8 cellular contexts compared by ENCODE assay signal in the genomic region with DNA sequence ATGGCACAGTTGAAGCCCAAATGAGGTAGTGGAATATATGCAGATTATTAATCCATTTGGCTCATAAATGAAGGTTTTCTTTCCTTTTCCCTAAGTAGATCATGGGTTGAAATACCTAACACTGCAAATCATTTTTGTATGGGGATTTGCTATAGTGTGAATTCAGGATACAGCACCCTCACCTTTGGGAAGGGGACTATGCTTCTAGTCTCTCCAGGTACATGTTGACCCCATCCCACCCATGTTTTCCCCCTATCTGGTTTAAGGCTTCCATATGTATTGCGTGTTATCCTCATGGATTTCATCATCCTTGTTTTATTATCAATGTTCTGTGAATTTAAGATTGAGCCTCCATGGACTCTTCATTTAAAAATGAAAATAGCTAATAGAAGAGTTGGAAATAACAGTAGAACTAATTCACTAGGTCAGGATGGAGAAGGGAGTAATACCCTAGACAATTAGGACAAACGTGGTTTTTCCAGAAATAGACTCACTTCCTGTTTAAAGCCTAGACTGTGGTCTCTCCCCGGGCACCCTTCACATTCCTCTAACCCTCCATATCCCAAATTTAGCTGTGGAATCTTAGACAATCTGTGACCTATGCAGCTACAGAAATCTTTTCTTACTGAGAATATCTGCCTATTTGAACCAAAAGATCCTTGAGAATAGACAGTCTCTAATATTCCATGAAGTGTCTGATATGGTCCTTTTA. TPM values are rescaled to one million over a fixed set of nuclear protein-coding genes. Genes with fewer than 3 reads are reported as not detected.
DNase-seq lines count a peak whose midpoint lies in the region; ATAC-seq and TF ChIP-seq lines count a peak whose summit lies in the region.
"Had no signal": no experiment of that assay in that cellular context is flagged by ENCODE, and none has a peak within 500 bp of the region (broad histone marks: within the 10 kb centered on the region; RNA-seq: fewer than 3 reads in every experiment).

No MANE protein-coding gene starts in this region.

- peaks cover 2 to 13% of the 10 kb centered on the region in 2 donors for H3K4me1 ChIP-seq in ascending aorta
- H3K4me1 ChIP-seq in esophagus muscularis mucosa = peaks cover 8 to 18% (median 9%) of the 10 kb centered on the region in 4 donors

- intact Hi-C loops in ascending aorta (cut with DNase I) = no loop called here
- intact Hi-C loops in esophagus muscularis mucosa (cut with DNase I) = no loop called here

- peak; percentile 91 for DNase-seq in EH (ENCODE audit: low read depth)
- DNase-seq in HFFc6 = peak; percentile 19
- DNase-seq in ascending aorta (ENCODE audit: low spot score in 2 of 2) = peak in 1 of 2 donors; percentile 30
- DNase-seq in non-pigmented ciliary epithelial cell (ENCODE audit: low read depth) = peak; percentile 52
- DNase-seq in NCI-H1694 (lab: John Stamatoyannopoulos, UW) = no peak
- no peak for DNase-seq in esophagus muscularis mucosa (ENCODE audit: extremely low spot score)
- DNase-seq: NCI-H1694 treated with DMSO at 0.1 percent for 48 hours had no signal

- no peaks in the 10 kb centered on the region for H3K36me3 Mint-ChIP-seq in HFFc6 (ENCODE audit: low read depth)

- ATAC-seq in GM21423 (IDR thresholded peaks at IDR 0.05; ENCODE audit: unreplicated experiment) = no peak

- H3K4me3 ChIP-seq in ascending aorta (no peak overlapping the region), esophagus muscularis mucosa (no peak overlapping the region)

- no peak for TF ChIP-seq CTCF in HFFc6 (IDR thresholded peaks at IDR 0.05)
- no peak for TF ChIP-seq CTCF in ascending aorta (IDR thresholded peaks at IDR 0.05)
- no peak for TF ChIP-seq CTCF in esophagus muscularis mucosa (IDR thresholded peaks at IDR 0.05)

- no peak for TF ChIP-seq POLR2A in esophagus muscularis mucosa (IDR thresholded peaks at IDR 0.05; ENCODE audit: low read depth)

- H3K4me3 Mint-ChIP-seq in HFFc6 = 0 out of 2 replicates have a peak overlapping the region, but pooled peaks have one; percentile 5

- H3K27me3 Mint-ChIP-seq in HFFc6 (ENCODE audit: insufficient read depth) = peaks cover 1% of the 10 kb centered on the region; the same call in 1 of the 2 replicates

- 53% methylated on average over 3 of the region's 3 CpGs for WGBS in esophagus muscularis mucosa

- H3K27ac Mint-ChIP-seq in HFFc6 = peak overlapping the region; percentile 30

- no peaks in the 10 kb centered on the region for H3K9me3 ChIP-seq in ascending aorta
- H3K9me3 ChIP-seq in esophagus muscularis mucosa = no peaks in the 10 kb centered on the region

- H3K27ac ChIP-seq in ascending aorta (peak overlapping the region; percentile 62 to 72), esophagus muscularis mucosa (replicated peaks in 1 of 4) (no peak overlapping the region)

- H3K27me3 ChIP-seq in ascending aorta (no peaks in the 10 kb centered on the region), esophagus muscularis mucosa (no peaks in the 10 kb centered on the region)

- H3K36me3 ChIP-seq in ascending aorta (no peaks in the 10 kb centered on the region), esophagus muscularis mucosa (no peaks in the 10 kb centered on the region)

- peaks cover 58% of the 10 kb centered on the region for H3K4me1 Mint-ChIP-seq in HFFc6 (ENCODE audit: low read depth)

- H3K9me3 Mint-ChIP-seq in HFFc6 = no peaks in the 10 kb centered on the region

- TF ChIP-seq EP300 in esophagus muscularis mucosa (IDR thresholded peaks at IDR 0.05) = no peak

RNA-seq across cellular contexts. Expression of gene DAD1, which starts 56.5 kb away (rescaled TPM):
- 100 to 1,000 TPM; 292 to 311 (median 302) TPM for total RNA-seq in HFFc6 (2021; fragmentation: NEBNext Ultra II Directional; extraction: Animal tissue kit (Norgen Biotek cat#: 25700))
- 186 TPM for total RNA-seq in ascending aorta
- 100 to 1,000 TPM; 118 to 154 (median 131) TPM for total RNA-seq in esophagus muscularis mucosa

Comparison
In these comparisons a context has a peak if more than half of its experiments do, and no peak if none do; other contexts are left out.
1. DNase-seq: peak in EH (single experiment), HFFc6 (single experiment) and non-pigmented ciliary epithelial cell (single experiment); none in NCI-H1694 (single experiment) and esophagus muscularis mucosa (single experiment).
2. H3K27ac ChIP-seq: peak in ascending aorta (2 of 2); none in esophagus muscularis mucosa (0 of 4).